In genomic region chr5:116652196-116652729, GRCh38 we compare ENCODE assay signal across 9 cellular contexts.
DNase-seq lines count a peak whose midpoint lies in the region; ATAC-seq and TF ChIP-seq lines count a peak whose summit lies in the region.
"Had no signal": no experiment of that assay in that cellular context is flagged by ENCODE, and none has a peak within 500 bp of the region (broad histone marks: within the 10 kb centered on the region; RNA-seq: fewer than 3 reads in every experiment).

No MANE protein-coding gene starts in this region.

- H3K27me3 Mint-ChIP-seq in activated CD8-positive, alpha-beta memory T cell treated with anti-CD3 and anti-CD28 coated beads, Interleukin-2, amount 10 ng/mL, durations not matched to agents 7 days and 5 days, result peaks cover 3% of the 10 kb centered on the region
- peaks cover 3% of the 10 kb centered on the region for H3K27me3 Mint-ChIP-seq in activated CD4-positive, alpha-beta memory T cell treated with anti-CD3 and anti-CD28 coated beads, Interleukin-2, amount 10 ng/mL, durations not matched to agents 7 days and 5 days

- WGBS in stomach, 5 donors, result 26 to 44% (median 37%) methylated on average over 7 of the region's 7 CpGs

- ATAC-seq in HG02678 (IDR thresholded peaks at IDR 0.05; ENCODE audit: unreplicated experiment) (peak; percentile 87), foreskin keratinocyte (peak; percentile 97)
- no peak for ATAC-seq in activated CD8-positive, alpha-beta memory T cell treated with anti-CD3 and anti-CD28 coated beads, Interleukin-2, amount 10 ng/mL, durations not matched to agents 7 days and 5 days

- H3K27ac Mint-ChIP-seq in activated CD8-positive, alpha-beta memory T cell treated with anti-CD3 and anti-CD28 coated beads, Interleukin-2, amount 10 ng/mL, durations not matched to agents 7 days and 5 days, result no peak overlapping the region
- H3K27ac Mint-ChIP-seq in activated CD4-positive, alpha-beta memory T cell treated with anti-CD3 and anti-CD28 coated beads, Interleukin-2, amount 10 ng/mL, durations not matched to agents 7 days and 5 days, result no peak overlapping the region

- CTCF ChIA-PET in activated CD8-positive, alpha-beta memory T cell treated with anti-CD3 and anti-CD28 coated beads, Interleukin-2, amount 10 ng/mL, durations not matched to agents 7 days and 5 days (lab: Charles Lee), result no interaction called here
- CTCF ChIA-PET in activated CD4-positive, alpha-beta memory T cell treated with anti-CD3 and anti-CD28 coated beads, Interleukin-2, amount 10 ng/mL, durations not matched to agents 7 days and 5 days (lab: Charles Lee), result no interaction called here

- H3K36me3 Mint-ChIP-seq in activated CD8-positive, alpha-beta memory T cell treated with anti-CD3 and anti-CD28 coated beads, Interleukin-2, amount 10 ng/mL, durations not matched to agents 7 days and 5 days, result no peaks in the 10 kb centered on the region
- no peaks in the 10 kb centered on the region for H3K36me3 Mint-ChIP-seq in activated CD4-positive, alpha-beta memory T cell treated with anti-CD3 and anti-CD28 coated beads, Interleukin-2, amount 10 ng/mL, durations not matched to agents 7 days and 5 days (ENCODE audit: low read depth)

- H3K4me3 ChIP-seq in stomach, result no peak overlapping the region

- no peak for TF ChIP-seq EP300 in stomach (IDR thresholded peaks at IDR 0.05)

- no peak for TF ChIP-seq POLR2A in stomach (IDR thresholded peaks at IDR 0.05)

- H3K9me3 Mint-ChIP-seq in activated CD8-positive, alpha-beta memory T cell treated with anti-CD3 and anti-CD28 coated beads, Interleukin-2, amount 10 ng/mL, durations not matched to agents 7 days and 5 days (ENCODE audit: low read depth), result no peaks in the 10 kb centered on the region
- H3K9me3 Mint-ChIP-seq in activated CD4-positive, alpha-beta memory T cell treated with anti-CD3 and anti-CD28 coated beads, Interleukin-2, amount 10 ng/mL, durations not matched to agents 7 days and 5 days, result no peaks in the 10 kb centered on the region

- TF ChIP-seq CTCF in GM13976 (IDR thresholded peaks at IDR 0.05; ENCODE audit: borderline replicate concordance, control extremely low read depth, extremely low read depth, insufficient read depth, missing control alignments) (no peak), foreskin keratinocyte (conservative IDR thresholded peaks at IDR 0.05) (no peak), stomach (IDR thresholded peaks at IDR 0.05) (no peak)

- POLR2A ChIA-PET in activated CD4-positive, alpha-beta memory T cell treated with anti-CD3 and anti-CD28 coated beads, Interleukin-2, amount 10 ng/mL, durations not matched to agents 7 days and 5 days (lab: Charles Lee), result no interaction called here

- H3K27me3 ChIP-seq in foreskin keratinocyte (no peaks in the 10 kb centered on the region), stomach (no peaks in the 10 kb centered on the region)

- H3K4me1 Mint-ChIP-seq in activated CD8-positive, alpha-beta memory T cell treated with anti-CD3 and anti-CD28 coated beads, Interleukin-2, amount 10 ng/mL, durations not matched to agents 7 days and 5 days, result no peaks in the 10 kb centered on the region
- H3K4me1 Mint-ChIP-seq in activated CD4-positive, alpha-beta memory T cell treated with anti-CD3 and anti-CD28 coated beads, Interleukin-2, amount 10 ng/mL, durations not matched to agents 7 days and 5 days, result no peaks in the 10 kb centered on the region

- H3K27ac ChIP-seq in foreskin keratinocyte (no peak overlapping the region), stomach (no peak overlapping the region)
- H3K27ac ChIP-seq: HL-60 had no signal

- no peak overlapping the region for H3K4me3 Mint-ChIP-seq in activated CD8-positive, alpha-beta memory T cell treated with anti-CD3 and anti-CD28 coated beads, Interleukin-2, amount 10 ng/mL, durations not matched to agents 7 days and 5 days
- no peak overlapping the region for H3K4me3 Mint-ChIP-seq in activated CD4-positive, alpha-beta memory T cell treated with anti-CD3 and anti-CD28 coated beads, Interleukin-2, amount 10 ng/mL, durations not matched to agents 7 days and 5 days

- H3K4me1 ChIP-seq in foreskin keratinocyte, result peaks cover 3% of the 10 kb centered on the region
- no peaks in the 10 kb centered on the region for H3K4me1 ChIP-seq in stomach

- no peaks in the 10 kb centered on the region for H3K9me3 ChIP-seq in stomach

- DNase-seq in GM13976 (ENCODE audit: low spot score) (peak; percentile 44), NCI-H345 treated with DMSO at 0.1 percent for 48 hours (lab: John Stamatoyannopoulos, UW; ENCODE audit: unreplicated experiment) (peak; percentile 58), foreskin keratinocyte (peak; percentile 76 to 82), putamen (ENCODE audit: low spot score) (peak; percentile 95), stomach (no peak)
- no peak for DNase-seq in activated CD8-positive, alpha-beta memory T cell treated with anti-CD3 and anti-CD28 coated beads, Interleukin-2, amount 10 ng/mL, durations not matched to agents 7 days and 5 days
- no peak for DNase-seq in activated CD4-positive, alpha-beta memory T cell treated with anti-CD3 and anti-CD28 coated beads, Interleukin-2, amount 10 ng/mL, durations not matched to agents 7 days and 5 days

- no peaks in the 10 kb centered on the region for H3K36me3 ChIP-seq in stomach

- intact Hi-C loops in stomach (cut with DNase I; ENCODE audit: low total_unique reads), result no loop called here

- in situ Hi-C loops in GM13976 (cut with MboI; ENCODE audit: low sequenced_read_pairs, unreplicated experiment), result no loop called here

Comparison
In these comparisons a context has a peak if more than half of its experiments do, and no peak if none do; other contexts are left out.
1. DNase-seq: peak in GM13976 (single experiment), NCI-H345 treated with DMSO at 0.1 percent for 48 hours (single experiment), foreskin keratinocyte (2 of 2) and putamen (single experiment); none in stomach (single experiment), activated CD8-positive, alpha-beta memory T cell treated with anti-CD3 and anti-CD28 coated beads, Interleukin-2, amount 10 ng/mL, durations not matched to agents 7 days and 5 days (single experiment) and activated CD4-positive, alpha-beta memory T cell treated with anti-CD3 and anti-CD28 coated beads, Interleukin-2, amount 10 ng/mL, durations not matched to agents 7 days and 5 days (single experiment).